In the genomic region with DNA sequence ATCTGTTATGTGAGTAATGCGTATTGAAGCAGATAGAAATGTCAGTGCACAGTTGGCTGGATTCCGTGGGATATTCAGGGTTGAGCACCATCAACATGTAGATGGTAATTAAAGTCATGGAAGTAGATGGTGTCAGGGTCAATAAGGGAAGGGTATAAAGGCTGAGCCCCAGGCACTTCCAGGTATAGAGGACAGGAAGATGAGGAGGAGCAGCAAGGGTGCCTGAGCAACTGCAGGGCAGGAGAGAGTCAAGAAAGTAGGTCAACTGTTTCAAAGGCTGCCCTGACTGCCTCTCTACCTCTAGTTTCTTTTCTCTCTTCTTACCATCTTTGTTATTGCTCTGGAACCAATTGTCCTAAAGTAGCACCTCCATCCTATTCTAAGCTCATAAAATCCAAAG, we compare ENCODE assay signal across 11 cellular contexts.
DNase-seq lines count a peak whose midpoint lies in the region; ATAC-seq, FAIRE-seq and TF ChIP-seq lines count a peak whose summit lies in the region.
"Had no signal": no experiment of that assay in that cellular context is flagged by ENCODE, and none has a peak within 500 bp of the region (broad histone marks: within the 10 kb centered on the region; RNA-seq: fewer than 3 reads in every experiment).

No MANE protein-coding gene starts in this region.

- H3K36me3 Mint-ChIP-seq in Calu3 (ENCODE audit: insufficient read depth, unreplicated experiment): peaks cover 19% of the 10 kb centered on the region

- in situ Hi-C loops in GM12878 (cut with MboI): no loop called here

- H3K9ac ChIP-seq in KMS-11 (no peak overlapping the region), GM12878 (ENCODE audit: control insufficient read depth, insufficient read depth, low read length) (no peak overlapping the region)

- H3K9me3 Mint-ChIP-seq in Calu3 (ENCODE audit: low read depth, unreplicated experiment): no peaks in the 10 kb centered on the region

- no peaks in the 10 kb centered on the region for H3K36me3 ChIP-seq in KMS-11 (ENCODE audit: insufficient read depth)
- H3K36me3 ChIP-seq in GM12878 (ENCODE audit: control insufficient read depth in 2 of 2, insufficient read depth in 2 of 2, low read length in 1 of 2): no peaks in the 10 kb centered on the region
- peaks cover 55% of the 10 kb centered on the region for H3K36me3 ChIP-seq in osteoblast (ENCODE audit: insufficient read depth, low read length)
- no peaks in the 10 kb centered on the region for H3K36me3 ChIP-seq in suprapubic skin
- H3K36me3 ChIP-seq: gastrocnemius medialis had no signal

- no peak overlapping the region for H3K4me3 Mint-ChIP-seq in Calu3 (ENCODE audit: low read depth, unreplicated experiment)

- H3K4me1 ChIP-seq in KMS-11 (ENCODE audit: low read depth, poor library complexity, severe bottlenecking) (peaks cover 27% of the 10 kb centered on the region), GM12878 (ENCODE audit: control insufficient read depth, insufficient read depth, low read length) (peaks cover 26% of the 10 kb centered on the region), osteoblast (ENCODE audit: insufficient read depth, low read length) (peaks cover 54% of the 10 kb centered on the region), suprapubic skin (peaks cover 24% of the 10 kb centered on the region)

- H3K4me2 ChIP-seq in KMS-11 (peak overlapping the region; percentile 31; the same call in 1 of the 2 replicates), GM12878 (ENCODE audit: control insufficient read depth, insufficient read depth) (peak overlapping the region; percentile 68), osteoblast (ENCODE audit: insufficient read depth, low read length) (no peak overlapping the region)

- SMC1A ChIA-PET in GM12878 (lab: Charles Lee; ENCODE audit: uncharacterized antibody, unreplicated experiment): interaction anchor here (0.6 kb wide), 1 partner anchor 12 kb away, joined by 5 read pairs; no protein-coding TSS in a partner anchor

- peak overlapping the region; percentile 21 for H3K27ac Mint-ChIP-seq in Calu3 (ENCODE audit: unreplicated experiment)

- CTCF ChIA-PET in Calu3 (lab: Charles Lee) (interaction anchor here (0.6 kb wide), 1 partner anchor 1612 kb away, joined by 5 read pairs; no protein-coding TSS in a partner anchor), GM12878 (lab: Yijun Ruan, JAX) (interaction anchor here (1.3 to 2.8 kb wide), 3 partner anchors 11 to 40 kb away, joined by 4 to 7 read pairs (median 4); no protein-coding TSS in a partner anchor)

- H3K79me2 ChIP-seq in KMS-11 (ENCODE audit: insufficient read depth, low read depth) (no peaks in the 10 kb centered on the region), GM12878 (ENCODE audit: control insufficient read depth, insufficient read depth, low read length) (no peaks in the 10 kb centered on the region), osteoblast (ENCODE audit: insufficient read depth, low read length) (peaks cover 72% of the 10 kb centered on the region)

- FAIRE-seq in GM12878 (lab: Jason Lieb, UNC): no peak
- FAIRE-seq: islet of Langerhans had no signal

- TF ChIP-seq POLR2A in GM12878 (IDR thresholded peaks at IDR 0.05; ENCODE audit: low read depth, low read length): no peak
- TF ChIP-seq POLR2A in lower leg skin (IDR thresholded peaks at IDR 0.05): no peak
- no peak for TF ChIP-seq POLR2A in suprapubic skin (IDR thresholded peaks at IDR 0.05)

- H3K4me1 Mint-ChIP-seq in Calu3 (ENCODE audit: low read depth, unreplicated experiment): peaks cover 25% of the 10 kb centered on the region

- no peaks in the 10 kb centered on the region for H3K27me3 ChIP-seq in KMS-11 (ENCODE audit: insufficient read depth, low read depth)
- H3K27me3 ChIP-seq in GM12878 (replicated peaks in 1 of 2; ENCODE audit: control insufficient read depth in 2 of 2, insufficient read depth in 2 of 2, low read length in 1 of 2): no peaks in the 10 kb centered on the region
- no peaks in the 10 kb centered on the region for H3K27me3 ChIP-seq in osteoblast (ENCODE audit: insufficient read depth, low read length)
- no peaks in the 10 kb centered on the region for H3K27me3 ChIP-seq in suprapubic skin
- H3K27me3 ChIP-seq: gastrocnemius medialis had no signal

- RAD21 ChIA-PET in GM12878 (lab: Charles Lee; ENCODE audit: unreplicated experiment): no interaction called here

- TF ChIP-seq EP300 in GM12878 (IDR thresholded peaks at IDR 0.05; ENCODE audit: borderline replicate concordance in 1 of 2, control insufficient read depth in 1 of 2, low read depth in 2 of 2, low read length in 2 of 2) (no peak), suprapubic skin (IDR thresholded peaks at IDR 0.05) (no peak)

- DNase-seq in Calu3 (no peak), GM12878 (ENCODE audit: low read depth, low spot score) (no peak), osteoblast (ENCODE audit: insufficient read length, low spot score, missing footprints) (no peak), T1000 (lab: John Stamatoyannopoulos, UW) (no peak), lower leg skin (ENCODE audit: low spot score in 2 of 2) (no peak), suprapubic skin (ENCODE audit: low spot score in 2 of 2) (no peak)
- DNase-seq: gastrocnemius medialis, NCI-H1105 treated with DMSO at 0.1 percent for 48 hours, NCI-H446 had no signal

- H2AFZ ChIP-seq in KMS-11 (ENCODE audit: low read depth) (no peak overlapping the region), GM12878 (ENCODE audit: control insufficient read depth, low read depth, low read length) (no peak overlapping the region; the same call in 1 of the 2 replicates), osteoblast (ENCODE audit: low read length) (no peak overlapping the region)

- no peak for TF ChIP-seq RAD21 in GM12878 (IDR thresholded peaks at IDR 0.05; ENCODE audit: insufficient read depth, low read depth, low read length)

- ATAC-seq in GM12878: no peak
- ATAC-seq: gastrocnemius medialis had no signal

- H4K20me1 ChIP-seq in KMS-11 (ENCODE audit: insufficient read depth): no peaks in the 10 kb centered on the region
- H4K20me1 ChIP-seq in GM12878 (ENCODE audit: control insufficient read depth, insufficient read depth): no peaks in the 10 kb centered on the region
- no peaks in the 10 kb centered on the region for H4K20me1 ChIP-seq in osteoblast (ENCODE audit: insufficient read depth, low read length)

- no peak for TF ChIP-seq CTCF in Calu3 (IDR thresholded peaks at IDR 0.05; ENCODE audit: unreplicated experiment)
- TF ChIP-seq CTCF in KMS-11 (conservative IDR thresholded peaks at IDR 0.05; ENCODE audit: low read depth, low read length): no peak
- TF ChIP-seq CTCF in GM12878 (IDR thresholded peaks at IDR 0.05 in 2 of 3, conservative IDR thresholded peaks at IDR 0.05 in 1 of 3; ENCODE audit: control insufficient read depth in 2 of 3, extremely low read depth in 1 of 3, insufficient read depth in 1 of 3, low read depth in 3 of 3, low read length in 3 of 3): no peak
- TF ChIP-seq CTCF in osteoblast (IDR thresholded peaks at IDR 0.05; ENCODE audit: extremely low read depth, low read depth, low read length): no peak
- TF ChIP-seq CTCF in lower leg skin (IDR thresholded peaks at IDR 0.05): no peak
- TF ChIP-seq CTCF in suprapubic skin (IDR thresholded peaks at IDR 0.05): no peak

- 31% methylated on average over 2 of the region's 2 CpGs for WGBS in GM12878 (ENCODE audit: insufficient coverage, insufficient replicate concordance, low lambda C conversion rate, missing lambda C conversion rate)
- WGBS in lower leg skin, 2 donors: 87 to 91% methylated on average over 2 of the region's 2 CpGs
- 89% methylated on average over 2 of the region's 2 CpGs for WGBS in suprapubic skin

- BruUV-seq in Calu3 (replicated peaks; lab: Mats Ljungman, UMichigan) (no TSS peak), GM12878 (replicated peaks; lab: Mats Ljungman, UMichigan) (no TSS peak)

- intact Hi-C loops in Calu3 (cut with micrococcal nuclease; ENCODE audit: unreplicated experiment) (no loop called here), GM12878 (cut with micrococcal nuclease; ENCODE audit: unreplicated experiment) (no loop called here), lower leg skin (cut with DNase I; ENCODE audit: low total_unique reads) (no loop called here)

- no peaks in the 10 kb centered on the region for H3K27me3 Mint-ChIP-seq in Calu3 (ENCODE audit: unreplicated experiment)

- POLR2A ChIA-PET in GM12878 (lab: Charles Lee): interaction anchor here (1.3 kb wide), 1 partner anchor 12 kb away, joined by 5 read pairs; no protein-coding TSS in a partner anchor

- peak overlapping the region; percentile 14; the same call in 1 of the 2 replicates for H3K27ac ChIP-seq in KMS-11
- H3K27ac ChIP-seq in GM12878 (ENCODE audit: control insufficient read depth, insufficient read depth): peak overlapping the region; percentile 44
- H3K27ac ChIP-seq in osteoblast (ENCODE audit: low read depth, low read length): peak overlapping the region; percentile 99
- no peak overlapping the region for H3K27ac ChIP-seq in suprapubic skin
- H3K27ac ChIP-seq: gastrocnemius medialis had no signal

- H3K4me3 ChIP-seq in KMS-11 (IDR thresholded peaks at IDR 0.05; ENCODE audit: insufficient read depth, low read depth, low read length) (no peak overlapping the region), GM12878 (no peak overlapping the region; the same call in 1 of the 2 replicates), osteoblast (ENCODE audit: insufficient read depth, low read length) (no peak overlapping the region), lower leg skin (ENCODE audit: low read depth, poor library complexity, severe bottlenecking) (no peak overlapping the region), suprapubic skin (no peak overlapping the region)
- H3K4me3 ChIP-seq: gastrocnemius medialis had no signal

- H3K9me3 ChIP-seq in GM12878 (replicated peaks; ENCODE audit: control insufficient read depth, insufficient read depth, low read length): no peaks in the 10 kb centered on the region
- H3K9me3 ChIP-seq in osteoblast (ENCODE audit: low read depth, low read length): no peaks in the 10 kb centered on the region
- H3K9me3 ChIP-seq in suprapubic skin: no peaks in the 10 kb centered on the region
- H3K9me3 ChIP-seq: gastrocnemius medialis had no signal

TF ChIP-seq in GM12878, 131 proteins besides CTCF, POLR2A, EP300 and RAD21 (continues in another document):
- TF ChIP-seq FOS (IDR thresholded peaks at IDR 0.05; ENCODE audit: borderline replicate concordance, extremely low read depth, insufficient read length) (no peak), MTA2 (IDR thresholded peaks at IDR 0.05; ENCODE audit: low read depth) (no peak), BRCA1 (IDR thresholded peaks at IDR 0.05; ENCODE audit: low read depth, low read length) (no peak), GATAD2B (conservative IDR thresholded peaks at IDR 0.05; ENCODE audit: low read depth) (no peak), ASH2L (IDR thresholded peaks at IDR 0.05; ENCODE audit: borderline replicate concordance, low read depth) (no peak), HCFC1 (IDR thresholded peaks at IDR 0.05; ENCODE audit: low read length) (no peak), KLF5 (IDR thresholded peaks at IDR 0.05; ENCODE audit: partially characterized antibody) (no peak), CHD4 (IDR thresholded peaks at IDR 0.05) (no peak), BMI1 (IDR thresholded peaks at IDR 0.05; ENCODE audit: borderline replicate concordance) (no peak), STAT1 (conservative IDR thresholded peaks at IDR 0.05) (no peak), RCOR1 (conservative IDR thresholded peaks at IDR 0.05; ENCODE audit: low read depth, low read length) (no peak)
